In genomic region chr22:43953988-43954771, GRCh38 we compare ENCODE assay signal across 1 cellular context.
TF ChIP-seq lines count a peak whose summit lies in the region.

No MANE protein-coding gene starts in this region.

TF ChIP-seq in GM23338, 12 proteins besides CTCF, POLR2A, EP300 and RAD21 (continued from another document):
- TF ChIP-seq, protein P1, sequence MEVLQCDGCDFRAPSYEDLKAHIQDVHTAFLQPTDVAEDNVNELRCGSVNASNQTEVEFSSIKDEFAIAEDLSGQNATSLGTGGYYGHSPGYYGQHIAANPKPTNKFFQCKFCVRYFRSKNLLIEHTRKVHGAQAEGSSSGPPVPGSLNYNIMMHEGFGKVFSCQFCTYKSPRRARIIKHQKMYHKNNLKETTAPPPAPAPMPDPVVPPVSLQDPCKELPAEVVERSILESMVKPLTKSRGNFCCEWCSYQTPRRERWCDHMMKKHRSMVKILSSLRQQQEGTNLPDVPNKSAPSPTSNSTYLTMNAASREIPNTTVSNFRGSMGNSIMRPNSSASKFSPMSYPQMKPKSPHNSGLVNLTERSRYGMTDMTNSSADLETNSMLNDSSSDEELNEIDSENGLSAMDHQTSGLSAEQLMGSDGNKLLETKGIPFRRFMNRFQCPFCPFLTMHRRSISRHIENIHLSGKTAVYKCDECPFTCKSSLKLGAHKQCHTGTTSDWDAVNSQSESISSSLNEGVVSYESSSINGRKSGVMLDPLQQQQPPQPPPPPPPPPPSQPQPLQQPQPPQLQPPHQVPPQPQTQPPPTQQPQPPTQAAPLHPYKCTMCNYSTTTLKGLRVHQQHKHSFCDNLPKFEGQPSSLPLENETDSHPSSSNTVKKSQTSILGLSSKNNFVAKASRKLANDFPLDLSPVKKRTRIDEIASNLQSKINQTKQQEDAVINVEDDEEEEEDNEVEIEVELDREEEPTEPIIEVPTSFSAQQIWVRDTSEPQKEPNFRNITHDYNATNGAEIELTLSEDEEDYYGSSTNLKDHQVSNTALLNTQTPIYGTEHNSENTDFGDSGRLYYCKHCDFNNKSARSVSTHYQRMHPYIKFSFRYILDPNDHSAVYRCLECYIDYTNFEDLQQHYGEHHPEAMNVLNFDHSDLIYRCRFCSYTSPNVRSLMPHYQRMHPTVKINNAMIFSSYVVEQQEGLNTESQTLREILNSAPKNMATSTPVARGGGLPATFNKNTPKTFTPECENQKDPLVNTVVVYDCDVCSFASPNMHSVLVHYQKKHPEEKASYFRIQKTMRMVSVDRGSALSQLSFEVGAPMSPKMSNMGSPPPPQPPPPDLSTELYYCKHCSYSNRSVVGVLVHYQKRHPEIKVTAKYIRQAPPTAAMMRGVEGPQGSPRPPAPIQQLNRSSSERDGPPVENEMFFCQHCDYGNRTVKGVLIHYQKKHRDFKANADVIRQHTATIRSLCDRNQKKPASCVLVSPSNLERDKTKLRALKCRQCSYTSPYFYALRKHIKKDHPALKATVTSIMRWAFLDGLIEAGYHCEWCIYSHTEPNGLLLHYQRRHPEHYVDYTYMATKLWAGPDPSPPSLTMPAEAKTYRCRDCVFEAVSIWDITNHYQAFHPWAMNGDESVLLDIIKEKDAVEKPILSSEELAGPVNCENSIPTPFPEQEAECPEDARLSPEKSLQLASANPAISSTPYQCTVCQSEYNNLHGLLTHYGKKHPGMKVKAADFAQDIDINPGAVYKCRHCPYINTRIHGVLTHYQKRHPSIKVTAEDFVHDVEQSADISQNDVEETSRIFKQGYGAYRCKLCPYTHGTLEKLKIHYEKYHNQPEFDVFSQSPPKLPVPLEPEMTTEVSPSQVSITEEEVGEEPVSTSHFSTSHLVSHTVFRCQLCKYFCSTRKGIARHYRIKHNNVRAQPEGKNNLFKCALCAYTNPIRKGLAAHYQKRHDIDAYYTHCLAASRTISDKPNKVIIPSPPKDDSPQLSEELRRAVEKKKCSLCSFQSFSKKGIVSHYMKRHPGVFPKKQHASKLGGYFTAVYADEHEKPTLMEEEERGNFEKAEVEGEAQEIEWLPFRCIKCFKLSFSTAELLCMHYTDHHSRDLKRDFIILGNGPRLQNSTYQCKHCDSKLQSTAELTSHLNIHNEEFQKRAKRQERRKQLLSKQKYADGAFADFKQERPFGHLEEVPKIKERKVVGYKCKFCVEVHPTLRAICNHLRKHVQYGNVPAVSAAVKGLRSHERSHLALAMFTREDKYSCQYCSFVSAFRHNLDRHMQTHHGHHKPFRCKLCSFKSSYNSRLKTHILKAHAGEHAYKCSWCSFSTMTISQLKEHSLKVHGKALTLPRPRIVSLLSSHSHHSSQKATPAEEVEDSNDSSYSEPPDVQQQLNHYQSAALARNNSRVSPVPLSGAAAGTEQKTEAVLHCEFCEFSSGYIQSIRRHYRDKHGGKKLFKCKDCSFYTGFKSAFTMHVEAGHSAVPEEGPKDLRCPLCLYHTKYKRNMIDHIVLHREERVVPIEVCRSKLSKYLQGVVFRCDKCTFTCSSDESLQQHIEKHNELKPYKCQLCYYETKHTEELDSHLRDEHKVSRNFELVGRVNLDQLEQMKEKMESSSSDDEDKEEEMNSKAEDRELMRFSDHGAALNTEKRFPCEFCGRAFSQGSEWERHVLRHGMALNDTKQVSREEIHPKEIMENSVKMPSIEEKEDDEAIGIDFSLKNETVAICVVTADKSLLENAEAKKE (CRISPR knock-in tag; IDR thresholded peaks at IDR 0.05) = no peak
- no peak for TF ChIP-seq POLR2AphosphoS5 (IDR thresholded peaks at IDR 0.05; ENCODE audit: low read depth)
- no peak for TF ChIP-seq EZH2 (IDR thresholded peaks at IDR 0.05; ENCODE audit: low read depth, unreplicated experiment)
